In genomic region chr5:163948086-163948666, GRCh38 we compare ENCODE assay signal across 26 cellular contexts.
"Had no signal": no experiment of that assay in that cellular context is flagged by ENCODE, and none has a peak within 500 bp of the region (broad histone marks: within the 10 kb centered on the region; RNA-seq: fewer than 3 reads in every experiment).

No MANE protein-coding gene starts in this region.

- ATAC-seq: activated CD4-positive, CD25-positive, alpha-beta regulatory T cell treated with anti-CD3 and anti-CD28 coated beads, Interleukin-2, amount 50 U/mL, for 24 hours; activated T-cell treated with anti-CD3 and anti-CD28 coated beads, Interleukin-2, amount 50 U/mL, for 4 hours; Panc1 had no signal

- H3K9me3 Mint-ChIP-seq: activated naive CD4-positive, alpha-beta T cell treated with anti-CD3 and anti-CD28 coated beads for 36 hours had no signal

- H3K27me3 Mint-ChIP-seq: activated naive CD8-positive, alpha-beta T cell; central memory CD8-positive, alpha-beta T cell had no signal

- H3K36me3 Mint-ChIP-seq: activated naive CD8-positive, alpha-beta T cell; brain had no signal

- DNase-seq: activated CD4-positive, alpha-beta T cell treated with anti-CD3 and anti-CD28 coated beads for 48 hours; activated CD4-positive, alpha-beta T cell treated with anti-CD3 and anti-CD28 coated beads, Interleukin-2, amount 50 U/mL, for 48 hours; activated gamma-delta T cell; activated naive CD4-positive, alpha-beta T cell treated with anti-CD3 and anti-CD28 coated beads for 36 hours; activated T-cell treated with anti-CD3 and anti-CD28 coated beads, Interleukin-2, amount 50 U/mL, for 4 hours; amygdala; KG1; NCI-H1048; NCI-H146; NCI-H187 treated with DMSO at 0.1 percent for 48 hours; NCI-H2171; NCI-H2227 treated with DMSO at 0.1 percent for 48 hours; NCI-H446 treated with DMSO at 0.1 percent for 48 hours; NCI-H526; NCI-H774; Right ventricle myocardium superior; RPMI8226; SJCRH30; SK-N-SH; T-helper 1 cell; WERI-Rb-1 had no signal

- H3K4me3 Mint-ChIP-seq: activated naive CD4-positive, alpha-beta T cell treated with anti-CD3 and anti-CD28 coated beads for 36 hours; activated naive CD8-positive, alpha-beta T cell; activated T-cell treated with anti-CD3 and anti-CD28 coated beads, Interleukin-2, amount 50 U/mL, for 4 hours; brain; central memory CD8-positive, alpha-beta T cell had no signal

- H3K27ac Mint-ChIP-seq: activated naive CD4-positive, alpha-beta T cell treated with anti-CD3 and anti-CD28 coated beads for 36 hours; activated naive CD8-positive, alpha-beta T cell; brain had no signal

- H3K4me1 Mint-ChIP-seq: brain; central memory CD8-positive, alpha-beta T cell had no signal

- H3K4me3 ChIP-seq: SJCRH30 had no signal
